Comparison of ENCODE assay signal across 1 cellular context in genomic region chr12:130848785-130849305, GRCh38.
A peak's percentile ranks its signal among the peaks of the same experiment; 100 is the strongest.
TF ChIP-seq lines count a peak whose summit lies in the region.

No MANE protein-coding gene starts in this region.

TF ChIP-seq in GM23338, 12 proteins besides CTCF, POLR2A, EP300 and RAD21:
- TF ChIP-seq ZNF331 (CRISPR knock-in tag; IDR thresholded peaks at IDR 0.05; ENCODE audit: low read depth) = peak; percentile 98
